1 cellular context compared by ENCODE assay signal in genomic region chr18:57527479-57528237, GRCh38.
TF ChIP-seq lines count a peak whose summit lies in the region.

No MANE protein-coding gene starts in this region.

TF ChIP-seq in HepG2, 621 proteins besides CTCF, POLR2A, EP300 and RAD21 (continued from another document):
- TF ChIP-seq ZNF609 (CRISPR knock-in tag; IDR thresholded peaks at IDR 0.05; ENCODE audit: borderline replicate concordance) (no peak), MAX (IDR thresholded peaks at IDR 0.05) (0 out of 2 replicates have a peak, but pooled peaks have one; percentile 24), NCOA2 (CRISPR knock-in tag; IDR thresholded peaks at IDR 0.05) (no peak), HOXD1 (CRISPR knock-in tag; IDR thresholded peaks at IDR 0.05) (no peak), CERS6 (CRISPR knock-in tag; IDR thresholded peaks at IDR 0.05) (no peak), ZFP36L2 (CRISPR knock-in tag; IDR thresholded peaks at IDR 0.05) (no peak), PBX2 (CRISPR knock-in tag; IDR thresholded peaks at IDR 0.05) (no peak), ZNF800 (CRISPR knock-in tag; IDR thresholded peaks at IDR 0.05) (no peak)
